In the genomic region with DNA sequence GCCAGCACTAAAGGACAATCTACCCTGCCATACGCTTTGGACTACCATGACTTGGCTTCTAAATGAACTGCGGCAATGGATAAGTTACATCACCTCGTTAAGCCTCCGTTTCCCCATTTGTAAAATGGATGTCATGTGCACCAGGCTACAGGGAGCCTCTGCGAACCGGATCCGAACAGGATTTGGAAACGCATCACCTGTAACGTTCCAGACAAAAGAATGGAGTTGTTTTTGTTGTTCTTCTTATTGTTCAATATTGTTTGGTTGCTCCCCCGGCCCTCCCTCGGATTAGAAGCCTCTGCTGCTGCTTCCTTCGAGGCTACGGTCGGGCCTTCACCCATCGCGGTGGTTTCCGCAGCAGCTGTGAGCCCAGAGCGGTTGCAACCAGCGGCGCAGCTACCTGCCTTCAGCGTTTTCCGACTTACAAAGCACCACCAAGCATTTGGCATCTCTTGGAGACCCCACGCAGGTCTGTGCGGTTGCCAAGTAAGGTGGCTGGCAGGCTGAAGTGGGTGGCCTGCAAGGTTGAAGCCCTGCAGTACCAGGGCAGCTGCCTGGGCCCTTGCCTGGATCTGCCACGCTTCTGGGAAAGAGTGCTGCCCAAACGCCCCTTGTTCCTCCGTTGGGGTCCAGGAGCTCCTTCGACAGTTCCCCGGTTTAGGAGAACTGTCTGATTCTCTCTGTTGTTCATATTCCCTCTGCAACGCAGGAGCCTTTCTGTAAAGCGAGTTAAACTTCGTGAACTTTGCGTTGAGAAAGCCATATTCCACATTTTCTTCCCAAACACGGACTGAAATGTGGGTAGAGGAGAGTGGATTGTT, we compare ENCODE assay signal across 1 cellular context.
TF ChIP-seq lines count a peak whose summit lies in the region.

No MANE protein-coding gene starts in this region.

TF ChIP-seq in HEK293T, 16 proteins besides CTCF, POLR2A, EP300 and RAD21 (continued from another document):
- TF ChIP-seq, protein P1, sequence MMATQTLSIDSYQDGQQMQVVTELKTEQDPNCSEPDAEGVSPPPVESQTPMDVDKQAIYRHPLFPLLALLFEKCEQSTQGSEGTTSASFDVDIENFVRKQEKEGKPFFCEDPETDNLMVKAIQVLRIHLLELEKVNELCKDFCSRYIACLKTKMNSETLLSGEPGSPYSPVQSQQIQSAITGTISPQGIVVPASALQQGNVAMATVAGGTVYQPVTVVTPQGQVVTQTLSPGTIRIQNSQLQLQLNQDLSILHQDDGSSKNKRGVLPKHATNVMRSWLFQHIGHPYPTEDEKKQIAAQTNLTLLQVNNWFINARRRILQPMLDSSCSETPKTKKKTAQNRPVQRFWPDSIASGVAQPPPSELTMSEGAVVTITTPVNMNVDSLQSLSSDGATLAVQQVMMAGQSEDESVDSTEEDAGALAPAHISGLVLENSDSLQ (IDR thresholded peaks at IDR 0.05), result no peak
- no peak for TF ChIP-seq ELF4 (IDR thresholded peaks at IDR 0.05)
- no peak for TF ChIP-seq L3MBTL2 (conservative IDR thresholded peaks at IDR 0.05)
- no peak for TF ChIP-seq LEF1 (IDR thresholded peaks at IDR 0.05; ENCODE audit: borderline replicate concordance)
- no peak for TF ChIP-seq CTBP1 (IDR thresholded peaks at IDR 0.05; ENCODE audit: borderline replicate concordance)
- no peak for TF ChIP-seq ZNF384 (IDR thresholded peaks at IDR 0.05)
- no peak for TF ChIP-seq ARNT (IDR thresholded peaks at IDR 0.05)
- TF ChIP-seq FOXM1 (IDR thresholded peaks at IDR 0.05; ENCODE audit: borderline replicate concordance), result no peak
- no peak for TF ChIP-seq FOXA1 (IDR thresholded peaks at IDR 0.05)
- no peak for TF ChIP-seq BHLHE40 (IDR thresholded peaks at IDR 0.05; ENCODE audit: borderline replicate concordance)
- TF ChIP-seq HDGF (IDR thresholded peaks at IDR 0.05; ENCODE audit: borderline replicate concordance), result no peak
- no peak for TF ChIP-seq NFRKB (IDR thresholded peaks at IDR 0.05)
- no peak for TF ChIP-seq SP1 (IDR thresholded peaks at IDR 0.05)
- TF ChIP-seq TARDBP (IDR thresholded peaks at IDR 0.05), result no peak
